Comparison of ENCODE assay signal across 18 cellular contexts in genomic region chr15:79635149-79635771, GRCh38.
A peak's percentile ranks its signal among the peaks of the same experiment; 100 is the strongest.
DNase-seq lines count a peak whose midpoint lies in the region; ATAC-seq, FAIRE-seq and TF ChIP-seq lines count a peak whose summit lies in the region.
"Had no signal": no experiment of that assay in that cellular context is flagged by ENCODE, and none has a peak within 500 bp of the region (broad histone marks: within the 10 kb centered on the region; RNA-seq: fewer than 3 reads in every experiment).

No MANE protein-coding gene starts in this region.

- H3K27ac ChIP-seq in astrocyte (ENCODE audit: low read depth, low read length) = no peak overlapping the region
- H3K27ac ChIP-seq in small intestine (ENCODE audit: low read depth in 1 of 2, low read length in 1 of 2) = no peak overlapping the region
- H3K27ac ChIP-seq: BLaER1 treated with 17β-estradiol and CSF1 and Interleukin-3, amounts not matched to agents 10 nM and 100 nM; RWPE1; SJCRH30 had no signal

- 29 to 42% (median 37%) methylated on average over 3 of the region's 3 CpGs for WGBS in small intestine, 3 donors

- H3K4me2 ChIP-seq in astrocyte (ENCODE audit: low read length) = no peak overlapping the region
- H3K4me2 ChIP-seq: BLaER1 treated with 17β-estradiol and CSF1 and Interleukin-3, amounts not matched to agents 10 nM and 100 nM had no signal

- H3K27me3 ChIP-seq in astrocyte (ENCODE audit: insufficient read depth, low read length) (no peaks in the 10 kb centered on the region), small intestine (ENCODE audit: control insufficient read depth in 2 of 2, insufficient read depth in 2 of 2, low read length in 2 of 2) (peaks cover 0 to 3% of the 10 kb centered on the region in 2 donors)
- H3K27me3 ChIP-seq: BLaER1 treated with 17β-estradiol and CSF1 and Interleukin-3, amounts not matched to agents 10 nM and 100 nM; SJCRH30 had no signal

- TF ChIP-seq CTCF in astrocyte (IDR thresholded peaks at IDR 0.05; ENCODE audit: insufficient read depth, low read depth, low read length) (no peak), progenitor cell of endocrine pancreas (IDR thresholded peaks at IDR 0.05; ENCODE audit: unreplicated experiment) (no peak)

- H3K9me3 Mint-ChIP-seq in astrocyte (ENCODE audit: unreplicated experiment) (peaks cover 4% of the 10 kb centered on the region), progenitor cell of endocrine pancreas (ENCODE audit: low read depth) (peaks cover 8% of the 10 kb centered on the region)

- H3K4me3 Mint-ChIP-seq in astrocyte (ENCODE audit: unreplicated experiment) = no peak overlapping the region
- no peak overlapping the region for H3K4me3 Mint-ChIP-seq in progenitor cell of endocrine pancreas (ENCODE audit: low read depth)
- H3K4me3 Mint-ChIP-seq: IgD-negative memory B cell had no signal

- H3K27ac Mint-ChIP-seq in astrocyte (ENCODE audit: unreplicated experiment) = peak overlapping the region; percentile 7
- peak overlapping the region; percentile 33 for H3K27ac Mint-ChIP-seq in progenitor cell of endocrine pancreas
- H3K27ac Mint-ChIP-seq: IgD-negative memory B cell had no signal

- DNase-seq in HuH-7 (ENCODE audit: low spot score) (peak; percentile 36), astrocyte (ENCODE audit: low read depth) (no peak), left lobe of liver (ENCODE audit: low spot score) (peak; percentile 53), progenitor cell of endocrine pancreas (ENCODE audit: low spot score, unreplicated experiment) (no peak), small intestine (no peak)
- DNase-seq in stimulated activated CD8-positive, alpha-beta memory T cell treated with anti-CD3 and anti-CD28 coated beads, Interleukin-4, amount 100 ng/mL, for 48 hours = no peak
- DNase-seq: DMS53; NCI-H2029; NCI-H2227 treated with DMSO at 0.1 percent for 48 hours; NCI-H526 treated with DMSO at 0.1 percent for 48 hours; NK-92 treated with Interleukin-12 subunit alpha and Interleukin-12 subunit beta, amount 100 ng/mL, for 24 hours; SJCRH30 had no signal

- H3K4me3 ChIP-seq in astrocyte (ENCODE audit: insufficient read depth, low read depth, low read length) = no peak overlapping the region
- no peak overlapping the region for H3K4me3 ChIP-seq in small intestine (ENCODE audit: low read depth in 1 of 2, low read length in 2 of 2)
- H3K4me3 ChIP-seq: BLaER1 treated with 17β-estradiol and CSF1 and Interleukin-3, amounts not matched to agents 10 nM and 100 nM; HAP-1; SJCRH30 had no signal

- FAIRE-seq in astrocyte (lab: Jason Lieb, UNC) (no peak), small intestine (lab: Jason Lieb, UNC) (no peak)
- FAIRE-seq: GM12891 had no signal

- H2AFZ ChIP-seq in astrocyte (ENCODE audit: low read depth, low read length) = no peak overlapping the region

- no peaks in the 10 kb centered on the region for H3K9me3 ChIP-seq in astrocyte (ENCODE audit: insufficient read depth, low read depth, low read length)
- no peaks in the 10 kb centered on the region for H3K9me3 ChIP-seq in small intestine (ENCODE audit: control insufficient read depth, low read depth)
- H3K9me3 ChIP-seq: HAP-1 had no signal

- H3K27me3 Mint-ChIP-seq in astrocyte (ENCODE audit: low read depth, unreplicated experiment) (no peaks in the 10 kb centered on the region), progenitor cell of endocrine pancreas (no peaks in the 10 kb centered on the region)

- H3K4me1 ChIP-seq in astrocyte (ENCODE audit: insufficient read depth, low read length) (peaks cover 14% of the 10 kb centered on the region), small intestine (ENCODE audit: control insufficient read depth in 2 of 2, insufficient read depth in 1 of 2, low read depth in 1 of 2, low read length in 1 of 2) (no peaks in the 10 kb centered on the region)
- H3K4me1 ChIP-seq: BLaER1 treated with 17β-estradiol and CSF1 and Interleukin-3, amounts not matched to agents 10 nM and 100 nM; HAP-1; SJCRH30 had no signal

- peaks cover 24% of the 10 kb centered on the region for H3K4me1 Mint-ChIP-seq in astrocyte (ENCODE audit: low read depth, unreplicated experiment)
- peaks cover 10% of the 10 kb centered on the region for H3K4me1 Mint-ChIP-seq in progenitor cell of endocrine pancreas (ENCODE audit: low read depth)
- H3K4me1 Mint-ChIP-seq: IgD-negative memory B cell had no signal

- ATAC-seq in left lobe of liver = peak; percentile 97
- no peak for ATAC-seq in HG03439 (IDR thresholded peaks at IDR 0.05; ENCODE audit: unreplicated experiment)

- H3K79me2 ChIP-seq in astrocyte (ENCODE audit: insufficient read depth, low read length) = no peaks in the 10 kb centered on the region

- H3K9ac ChIP-seq in astrocyte (ENCODE audit: low read length) = no peak overlapping the region
- H3K9ac ChIP-seq: BLaER1 treated with 17β-estradiol and CSF1 and Interleukin-3, amounts not matched to agents 10 nM and 100 nM had no signal

- H3K36me3 ChIP-seq in astrocyte (ENCODE audit: insufficient read depth, low read length) (no peaks in the 10 kb centered on the region), small intestine (ENCODE audit: control insufficient read depth in 2 of 2, insufficient read depth in 2 of 2, low read length in 2 of 2) (no peaks in the 10 kb centered on the region)
- H3K36me3 ChIP-seq: BLaER1 treated with 17β-estradiol and CSF1 and Interleukin-3, amounts not matched to agents 10 nM and 100 nM; HAP-1; SJCRH30 had no signal

- H4K20me1 ChIP-seq in astrocyte (ENCODE audit: insufficient read depth, low read length) = no peaks in the 10 kb centered on the region
- H4K20me1 ChIP-seq: BLaER1 treated with 17β-estradiol and CSF1 and Interleukin-3, amounts not matched to agents 10 nM and 100 nM had no signal

- H3K36me3 Mint-ChIP-seq in astrocyte (ENCODE audit: low read depth, unreplicated experiment) (no peaks in the 10 kb centered on the region), progenitor cell of endocrine pancreas (ENCODE audit: insufficient read depth) (no peaks in the 10 kb centered on the region)
- H3K36me3 Mint-ChIP-seq: IgD-negative memory B cell had no signal

Comparison
In these comparisons a context has a peak if more than half of its experiments do, and no peak if none do; other contexts are left out.
1. DNase-seq: peak in HuH-7 (single experiment) and left lobe of liver (single experiment); none in astrocyte (single experiment), progenitor cell of endocrine pancreas (single experiment), small intestine (single experiment) and stimulated activated CD8-positive, alpha-beta memory T cell treated with anti-CD3 and anti-CD28 coated beads, Interleukin-4, amount 100 ng/mL, for 48 hours (single experiment).